Comparison of ENCODE assay signal across 14 cellular contexts in genomic region chr18:48072428-48073204, GRCh38.
DNase-seq lines count a peak whose midpoint lies in the region; ATAC-seq and TF ChIP-seq lines count a peak whose summit lies in the region.
"Had no signal": no experiment of that assay in that cellular context is flagged by ENCODE, and none has a peak within 500 bp of the region (broad histone marks: within the 10 kb centered on the region; RNA-seq: fewer than 3 reads in every experiment).

No MANE protein-coding gene starts in this region.

- no peaks in the 10 kb centered on the region for H3K9me3 ChIP-seq in left ventricle myocardium inferior (replicated peaks)
- H3K9me3 ChIP-seq: pancreas had no signal

- no peak overlapping the region for H3K4me3 ChIP-seq in left ventricle myocardium inferior
- H3K4me3 ChIP-seq: pancreas had no signal

- H3K27ac ChIP-seq in left ventricle myocardium inferior (replicated peaks): peak overlapping the region; percentile 86
- H3K27ac ChIP-seq: 22Rv1, pancreas had no signal

- no peak for DNase-seq in Right ventricle myocardium inferior (ENCODE audit: missing footprints)
- no peak for DNase-seq in cardiac septum (ENCODE audit: low spot score)
- no peak for DNase-seq in left ventricle myocardium inferior
- peak; percentile 70 for DNase-seq in posterior vena cava (ENCODE audit: low spot score)
- no peak for DNase-seq in DMS153 (lab: John Stamatoyannopoulos, UW)
- DNase-seq in CD1c-positive myeloid dendritic cell (ENCODE audit: extremely low spot score): no peak
- DNase-seq: activated CD4-positive, alpha-beta T cell treated with anti-CD3 and anti-CD28 coated beads, Interleukin-2, amount 10 ng/mL, durations not matched to agents 24 days and 14 days; COR-L47; effector memory CD8-positive, alpha-beta T cell; pancreas; SW 1271 had no signal

- ATAC-seq in Right ventricle myocardium inferior (peak; percentile 41), GM19035 (IDR thresholded peaks at IDR 0.05; ENCODE audit: unreplicated experiment) (no peak)
- no peak for ATAC-seq in activated CD4-positive, CD25-positive, alpha-beta regulatory T cell treated with anti-CD3 and anti-CD28 coated beads, Interleukin-2, amount 50 U/mL, for 24 hours
- ATAC-seq: effector memory CD8-positive, alpha-beta T cell had no signal

- H3K36me3 ChIP-seq in left ventricle myocardium inferior: no peaks in the 10 kb centered on the region
- H3K36me3 ChIP-seq: pancreas had no signal

- H3K27me3 ChIP-seq in left ventricle myocardium inferior (ENCODE audit: low read depth): no peaks in the 10 kb centered on the region
- H3K27me3 ChIP-seq: pancreas had no signal

- intact Hi-C loops in Right ventricle myocardium inferior (cut with DNase I): no loop called here
- intact Hi-C loops in cardiac septum (cut with DNase I): no loop called here
- intact Hi-C loops in left ventricle myocardium inferior (cut with micrococcal nuclease): no loop called here
- intact Hi-C loops in posterior vena cava (cut with DNase I): no loop called here

- H3K4me1 ChIP-seq in left ventricle myocardium inferior: peaks cover 45% of the 10 kb centered on the region
- H3K4me1 ChIP-seq: pancreas had no signal

- no peak for TF ChIP-seq CTCF in left ventricle myocardium inferior (IDR thresholded peaks at IDR 0.05; ENCODE audit: borderline replicate concordance)
